1 cellular context compared by ENCODE assay signal in genomic region chr5:151072234-151073025, GRCh38.
TF ChIP-seq lines count a peak whose summit lies in the region.

No MANE protein-coding gene starts in this region.

TF ChIP-seq in GM12878, 131 proteins besides CTCF, POLR2A, EP300 and RAD21:
- no peak for TF ChIP-seq LARP7 (IDR thresholded peaks at IDR 0.05)
- TF ChIP-seq CREM (IDR thresholded peaks at IDR 0.05; ENCODE audit: low read depth), result no peak
- TF ChIP-seq E2F8 (IDR thresholded peaks at IDR 0.05; ENCODE audit: low read depth, partially characterized antibody), result no peak
- no peak for TF ChIP-seq REST (IDR thresholded peaks at IDR 0.05; ENCODE audit: low read depth, low read length)
- no peak for TF ChIP-seq NFYA (IDR thresholded peaks at IDR 0.05; ENCODE audit: borderline replicate concordance, low read depth, low read length)
- no peak for TF ChIP-seq SIX5 (IDR thresholded peaks at IDR 0.05; ENCODE audit: low read depth, low read length, severe bottlenecking)
- TF ChIP-seq BMI1 (IDR thresholded peaks at IDR 0.05; ENCODE audit: borderline replicate concordance), result no peak
- no peak for TF ChIP-seq SREBF1 (IDR thresholded peaks at IDR 0.05; ENCODE audit: low read length)
- TF ChIP-seq NR2C1 (IDR thresholded peaks at IDR 0.05), result no peak
- no peak for TF ChIP-seq JUNB (IDR thresholded peaks at IDR 0.05)
- TF ChIP-seq ZZZ3 (IDR thresholded peaks at IDR 0.05; ENCODE audit: control insufficient read depth, insufficient read length, low read depth), result no peak
TF ChIP-seq in GM12878: peak in this region for 0.
